In genomic region chr18:76610933-76611749, GRCh38 we compare ENCODE assay signal across 17 cellular contexts.
DNase-seq lines count a peak whose midpoint lies in the region; ATAC-seq, FAIRE-seq and TF ChIP-seq lines count a peak whose summit lies in the region.
"Had no signal": no experiment of that assay in that cellular context is flagged by ENCODE, and none has a peak within 500 bp of the region (broad histone marks: within the 10 kb centered on the region; RNA-seq: fewer than 3 reads in every experiment).

No MANE protein-coding gene starts in this region.

- no peak overlapping the region; the same call in 1 of the 2 replicates for H3K9ac ChIP-seq in HepG2 (ENCODE audit: insufficient read depth, low read depth, low read length)

- peak overlapping the region; percentile 55 for H3K4me3 ChIP-seq in choroid plexus epithelial cell (ENCODE audit: low read depth, low read length)
- H3K4me3 ChIP-seq in HepG2 (replicated peaks in 1 of 3; ENCODE audit: insufficient read depth in 1 of 3, low read depth in 2 of 3, low read length in 3 of 3): peak overlapping the region in 2 of 3 experiments; percentile 18 to 36; a peak in 3 of 6 replicates
- peak overlapping the region in 4 of 12 donors; percentile 10 to 31 (median 16) for H3K4me3 ChIP-seq in heart left ventricle

- CTCF ChIA-PET in HepG2 (lab: Yijun Ruan, JAX; ENCODE audit: low intra/inter-chr PET ratio, low total read pairs): no interaction called here

- peak overlapping the region; percentile 53 for H3K27ac Mint-ChIP-seq in type B pancreatic cell

- no peaks in the 10 kb centered on the region for H3K36me3 Mint-ChIP-seq in type B pancreatic cell

- H3K9me3 Mint-ChIP-seq in type B pancreatic cell: no peaks in the 10 kb centered on the region

- H3K4me1 Mint-ChIP-seq in type B pancreatic cell (ENCODE audit: unreplicated experiment): peaks cover 14% of the 10 kb centered on the region

- DNase-seq in NCI-H1092 treated with DMSO at 0.1 percent for 48 hours (lab: John Stamatoyannopoulos, UW): peak; percentile 40
- no peak for DNase-seq in NCI-H1092 (lab: John Stamatoyannopoulos, UW)
- DNase-seq in choroid plexus epithelial cell (ENCODE audit: low read depth): peak; percentile 68
- no peak for DNase-seq in HepG2 (ENCODE audit: low spot score)
- no peak for DNase-seq in type B pancreatic cell (ENCODE audit: extremely low spot score, unreplicated experiment)
- no peak for DNase-seq in activated CD8-positive, alpha-beta memory T cell treated with anti-CD3 and anti-CD28 coated beads for 24 hours
- DNase-seq in HK-2 (ENCODE audit: unreplicated experiment): no peak
- no peak for DNase-seq in heart left ventricle
- DNase-seq: activated CD4-positive, alpha-beta T cell treated with anti-CD3 and anti-CD28 coated beads for 4 hours; activated naive CD4-positive, alpha-beta T cell treated with anti-CD3 and anti-CD28 coated beads, Interleukin-2, amount 50 U/mL, for 16 hours; GF-D8; KBM-7; left cardiac atrium; NCI-H526; SHP77 treated with DMSO at 0.1 percent for 48 hours had no signal

- H2AFZ ChIP-seq in HepG2 (ENCODE audit: low read length): no peak overlapping the region

- H3K4me2 ChIP-seq in HepG2 (ENCODE audit: low read depth, low read length): peak overlapping the region; percentile 62

- TF ChIP-seq RAD21 in HepG2 (CRISPR knock-in tag; IDR thresholded peaks at IDR 0.05): no peak

- POLR2A ChIA-PET in HepG2 (lab: Yijun Ruan, JAX): no interaction called here

- intact Hi-C loops in HepG2 (cut with micrococcal nuclease; ENCODE audit: unreplicated experiment): no loop called here
- intact Hi-C loops in heart left ventricle (cut with DNase I): no loop called here

- H3K36me3 ChIP-seq in HepG2 (replicated peaks in 1 of 2; ENCODE audit: control insufficient read depth in 1 of 2, insufficient read depth in 2 of 2, low read length in 2 of 2): no peaks in the 10 kb centered on the region
- no peaks in the 10 kb centered on the region for H3K36me3 ChIP-seq in heart left ventricle

- H3K4me3 Mint-ChIP-seq in type B pancreatic cell: no peak overlapping the region

- H3K9me3 ChIP-seq in HepG2 (ENCODE audit: low read length): no peaks in the 10 kb centered on the region
- H3K9me3 ChIP-seq in heart left ventricle: no peaks in the 10 kb centered on the region

- H3K4me1 ChIP-seq in HepG2 (ENCODE audit: insufficient read depth, low read length) (peaks cover 9% of the 10 kb centered on the region), heart left ventricle (no peaks in the 10 kb centered on the region)

- H3K27me3 ChIP-seq in HepG2 (ENCODE audit: control insufficient read depth in 1 of 2, insufficient read depth in 2 of 2, low read length in 2 of 2) (peaks cover 2 to 16% of the 10 kb centered on the region in 2 experiments; a peak in 3 of 5 replicates), heart left ventricle (peaks cover 0 to 4% (median 0%) of the 10 kb centered on the region in 9 donors)

- no TSS peak for BruUV-seq in HepG2 (replicated peaks; lab: Mats Ljungman, UMichigan)

- no peak for TF ChIP-seq POLR2A in HepG2 (IDR thresholded peaks at IDR 0.05; ENCODE audit: insufficient read depth in 1 of 2, low read depth in 2 of 2, low read length in 2 of 2)
- no peak for TF ChIP-seq POLR2A in heart left ventricle (IDR thresholded peaks at IDR 0.05)

- ATAC-seq in HepG2 (peak; percentile 90), heart left ventricle (no peak)

- H4K20me1 ChIP-seq in HepG2 (ENCODE audit: insufficient read depth, low read length): no peaks in the 10 kb centered on the region

- 42% methylated on average over 24 of the region's 32 CpGs for WGBS in HepG2 (ENCODE audit: low lambda C conversion rate)
- 74 to 80% (median 77%) methylated on average over 32 of the region's 32 CpGs for WGBS in heart left ventricle, 4 donors

- H3K79me2 ChIP-seq in HepG2 (ENCODE audit: insufficient read depth, low read length): no peaks in the 10 kb centered on the region

- in situ Hi-C loops in HepG2 (cut with HindIII; ENCODE audit: extremely low pct_ligation_motif_present, low pct_unique_long_range_greater_than_20kb): no loop called here

- H3K27ac ChIP-seq in HepG2 (ENCODE audit: extremely low read length, insufficient read depth, low read length): no peak overlapping the region
- no peak overlapping the region for H3K27ac ChIP-seq in heart left ventricle

- TF ChIP-seq EP300 in HepG2 (IDR thresholded peaks at IDR 0.05; ENCODE audit: low read depth in 2 of 2, low read length in 2 of 2) (no peak), HepG2 (CRISPR knock-in tag; IDR thresholded peaks at IDR 0.05; ENCODE audit: borderline replicate concordance) (no peak)

- H3K27me3 Mint-ChIP-seq in type B pancreatic cell: peaks cover 3% of the 10 kb centered on the region

- no peak for TF ChIP-seq CTCF in choroid plexus epithelial cell (conservative IDR thresholded peaks at IDR 0.05; ENCODE audit: low read depth, low read length)
- TF ChIP-seq CTCF in HepG2 (CRISPR knock-in tag; IDR thresholded peaks at IDR 0.05): no peak
- no peak for TF ChIP-seq CTCF in type B pancreatic cell (conservative IDR thresholded peaks at IDR 0.05)
- TF ChIP-seq CTCF in heart left ventricle (IDR thresholded peaks at IDR 0.05): no peak

- no peak for FAIRE-seq in HepG2 (lab: Jason Lieb, UNC)
- FAIRE-seq: A204.1, endometrium had no signal

TF ChIP-seq in HepG2, 621 proteins besides CTCF, POLR2A, EP300 and RAD21 (continues in another document):
- TF ChIP-seq DPF2 (CRISPR knock-in tag; IDR thresholded peaks at IDR 0.05; ENCODE audit: borderline replicate concordance, low read depth): no peak
- no peak for TF ChIP-seq NAIF1 (CRISPR knock-in tag; IDR thresholded peaks at IDR 0.05; ENCODE audit: borderline replicate concordance)
- TF ChIP-seq NFE2 (CRISPR knock-in tag; IDR thresholded peaks at IDR 0.05): no peak
- no peak for TF ChIP-seq EZH2 (conservative IDR thresholded peaks at IDR 0.05; ENCODE audit: low read depth, low read length)
- TF ChIP-seq ZSCAN25 (CRISPR knock-in tag; IDR thresholded peaks at IDR 0.05): no peak
- TF ChIP-seq, protein P1, sequence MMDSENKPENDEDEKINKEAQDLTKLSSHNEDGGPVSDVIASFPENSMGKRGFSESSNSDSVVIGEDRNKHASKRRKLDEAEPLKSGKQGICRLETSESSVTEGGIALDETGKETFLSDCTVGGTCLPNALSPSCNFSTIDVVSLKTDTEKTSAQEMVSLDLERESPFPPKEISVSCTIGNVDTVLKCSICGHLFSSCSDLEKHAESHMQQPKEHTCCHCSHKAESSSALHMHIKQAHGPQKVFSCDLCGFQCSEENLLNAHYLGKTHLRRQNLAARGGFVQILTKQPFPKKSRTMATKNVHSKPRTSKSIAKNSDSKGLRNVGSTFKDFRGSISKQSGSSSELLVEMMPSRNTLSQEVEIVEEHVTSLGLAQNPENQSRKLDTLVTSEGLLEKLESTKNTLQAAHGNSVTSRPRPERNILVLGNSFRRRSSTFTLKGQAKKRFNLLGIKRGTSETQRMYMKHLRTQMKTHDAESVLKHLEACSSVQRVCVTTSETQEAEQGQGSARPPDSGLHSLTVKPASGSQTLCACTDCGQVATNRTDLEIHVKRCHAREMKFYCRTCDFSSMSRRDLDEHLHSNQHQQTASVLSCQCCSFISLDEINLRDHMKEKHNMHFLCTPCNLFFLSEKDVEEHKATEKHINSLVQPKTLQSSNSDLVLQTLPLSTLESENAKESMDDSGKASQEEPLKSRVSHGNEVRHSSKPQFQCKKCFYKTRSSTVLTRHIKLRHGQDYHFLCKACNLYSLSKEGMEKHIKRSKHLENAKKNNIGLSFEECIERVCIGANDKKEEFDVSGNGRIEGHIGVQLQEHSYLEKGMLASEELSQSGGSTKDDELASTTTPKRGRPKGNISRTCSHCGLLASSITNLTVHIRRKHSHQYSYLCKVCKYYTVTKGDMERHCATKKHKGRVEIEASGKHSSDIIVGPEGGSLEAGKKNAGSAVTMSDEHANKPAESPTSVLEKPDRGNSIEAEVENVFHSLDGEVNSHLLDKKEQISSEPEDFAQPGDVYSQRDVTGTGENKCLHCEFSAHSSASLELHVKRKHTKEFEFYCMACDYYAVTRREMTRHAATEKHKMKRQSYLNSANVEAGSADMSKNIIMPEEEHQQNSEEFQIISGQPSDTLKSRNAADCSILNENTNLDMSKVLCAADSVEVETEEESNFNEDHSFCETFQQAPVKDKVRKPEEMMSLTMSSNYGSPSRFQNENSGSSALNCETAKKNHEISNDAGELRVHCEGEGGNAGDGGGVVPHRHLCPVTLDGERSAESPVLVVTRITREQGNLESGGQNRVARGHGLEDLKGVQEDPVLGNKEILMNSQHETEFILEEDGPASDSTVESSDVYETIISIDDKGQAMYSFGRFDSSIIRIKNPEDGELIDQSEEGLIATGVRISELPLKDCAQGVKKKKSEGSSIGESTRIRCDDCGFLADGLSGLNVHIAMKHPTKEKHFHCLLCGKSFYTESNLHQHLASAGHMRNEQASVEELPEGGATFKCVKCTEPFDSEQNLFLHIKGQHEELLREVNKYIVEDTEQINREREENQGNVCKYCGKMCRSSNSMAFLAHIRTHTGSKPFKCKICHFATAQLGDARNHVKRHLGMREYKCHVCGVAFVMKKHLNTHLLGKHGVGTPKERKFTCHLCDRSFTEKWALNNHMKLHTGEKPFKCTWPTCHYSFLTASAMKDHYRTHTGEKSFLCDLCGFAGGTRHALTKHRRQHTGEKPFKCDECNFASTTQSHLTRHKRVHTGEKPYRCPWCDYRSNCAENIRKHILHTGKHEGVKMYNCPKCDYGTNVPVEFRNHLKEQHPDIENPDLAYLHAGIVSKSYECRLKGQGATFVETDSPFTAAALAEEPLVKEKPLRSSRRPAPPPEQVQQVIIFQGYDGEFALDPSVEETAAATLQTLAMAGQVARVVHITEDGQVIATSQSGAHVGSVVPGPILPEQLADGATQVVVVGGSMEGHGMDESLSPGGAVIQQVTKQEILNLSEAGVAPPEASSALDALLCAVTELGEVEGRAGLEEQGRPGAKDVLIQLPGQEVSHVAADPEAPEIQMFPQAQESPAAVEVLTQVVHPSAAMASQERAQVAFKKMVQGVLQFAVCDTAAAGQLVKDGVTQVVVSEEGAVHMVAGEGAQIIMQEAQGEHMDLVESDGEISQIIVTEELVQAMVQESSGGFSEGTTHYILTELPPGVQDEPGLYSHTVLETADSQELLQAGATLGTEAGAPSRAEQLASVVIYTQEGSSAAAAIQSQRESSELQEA (CRISPR knock-in tag; IDR thresholded peaks at IDR 0.05; ENCODE audit: not compliant biosample characterization): no peak
- no peak for TF ChIP-seq ZNF841 (CRISPR knock-in tag; IDR thresholded peaks at IDR 0.05; ENCODE audit: borderline replicate concordance)
- TF ChIP-seq NR0B2 (CRISPR knock-in tag; IDR thresholded peaks at IDR 0.05): no peak
- TF ChIP-seq ZNF660 (CRISPR knock-in tag; IDR thresholded peaks at IDR 0.05; ENCODE audit: borderline replicate concordance, low read depth): no peak

Comparison
In these comparisons a context has a peak if more than half of its experiments do, and no peak if none do; other contexts are left out.
1. DNase-seq: peak in NCI-H1092 treated with DMSO at 0.1 percent for 48 hours (single experiment) and choroid plexus epithelial cell (single experiment); none in NCI-H1092 (single experiment), HepG2 (single experiment), type B pancreatic cell (single experiment), activated CD8-positive, alpha-beta memory T cell treated with anti-CD3 and anti-CD28 coated beads for 24 hours (single experiment), HK-2 (single experiment) and heart left ventricle (0 of 5).